8 cellular contexts compared by ENCODE assay signal in genomic region chr15:41559489-41560177, GRCh38. TPM values are rescaled to one million over a fixed set of nuclear protein-coding genes. Genes with fewer than 3 reads are reported as not detected.
DNase-seq lines count a peak whose midpoint lies in the region.

No MANE protein-coding gene starts in this region.

- CTCF ChIA-PET in activated CD4-positive, alpha-beta memory T cell treated with anti-CD3 and anti-CD28 coated beads, Interleukin-2, amount 10 ng/mL, durations not matched to agents 7 days and 5 days (lab: Charles Lee), result no interaction called here

- DNase-seq in activated CD8-positive, alpha-beta memory T cell treated with anti-CD3 and anti-CD28 coated beads for 24 hours, result peak; percentile 67
- DNase-seq in activated CD8-positive, alpha-beta memory T cell treated with anti-CD3 and anti-CD28 coated beads, Interleukin-2, amount 50 U/mL, for 4 hours, result no peak
- no peak for DNase-seq in activated CD4-positive, alpha-beta memory T cell treated with anti-CD3 and anti-CD28 coated beads, Interleukin-2, amount 10 ng/mL, durations not matched to agents 7 days and 5 days
- peak; percentile 61 for DNase-seq in globus pallidus (ENCODE audit: low spot score)
- peak; percentile 50 for DNase-seq in pons (ENCODE audit: low spot score)
- no peak for DNase-seq in MV-4-11 (lab: John Stamatoyannopoulos, UW)
- no peak for DNase-seq in HCEC 1CT
- no peak for DNase-seq in NCI-H1436 treated with DMSO at 0.1 percent for 48 hours (lab: John Stamatoyannopoulos, UW)

- POLR2A ChIA-PET in activated CD4-positive, alpha-beta memory T cell treated with anti-CD3 and anti-CD28 coated beads, Interleukin-2, amount 10 ng/mL, durations not matched to agents 7 days and 5 days (lab: Charles Lee), result interaction anchor here (2.9 kb wide), 1 partner anchor 15 kb away, joined by 12 read pairs; the partner anchor contains the start of gene RPAP1

- no peaks in the 10 kb centered on the region for H3K36me3 Mint-ChIP-seq in activated CD4-positive, alpha-beta memory T cell treated with anti-CD3 and anti-CD28 coated beads, Interleukin-2, amount 10 ng/mL, durations not matched to agents 7 days and 5 days (ENCODE audit: low read depth)

- peaks cover 23% of the 10 kb centered on the region for H3K4me1 Mint-ChIP-seq in activated CD4-positive, alpha-beta memory T cell treated with anti-CD3 and anti-CD28 coated beads, Interleukin-2, amount 10 ng/mL, durations not matched to agents 7 days and 5 days

- H3K27me3 Mint-ChIP-seq in activated CD4-positive, alpha-beta memory T cell treated with anti-CD3 and anti-CD28 coated beads, Interleukin-2, amount 10 ng/mL, durations not matched to agents 7 days and 5 days, result peaks cover 44% of the 10 kb centered on the region

- no peaks in the 10 kb centered on the region for H3K9me3 Mint-ChIP-seq in activated CD4-positive, alpha-beta memory T cell treated with anti-CD3 and anti-CD28 coated beads, Interleukin-2, amount 10 ng/mL, durations not matched to agents 7 days and 5 days

- H3K4me3 Mint-ChIP-seq in activated CD4-positive, alpha-beta memory T cell treated with anti-CD3 and anti-CD28 coated beads, Interleukin-2, amount 10 ng/mL, durations not matched to agents 7 days and 5 days, result peak overlapping the region; percentile 70

- no peak overlapping the region for H3K27ac Mint-ChIP-seq in activated CD4-positive, alpha-beta memory T cell treated with anti-CD3 and anti-CD28 coated beads, Interleukin-2, amount 10 ng/mL, durations not matched to agents 7 days and 5 days

RNA-seq across cellular contexts. Expression of gene TYRO3, which starts 0.6 kb away (rescaled TPM):
- total RNA-seq in activated CD4-positive, alpha-beta memory T cell treated with anti-CD3 and anti-CD28 coated beads, Interleukin-2, amount 10 ng/mL, durations not matched to agents 7 days and 5 days, result 1 to 10 TPM in 1 of 2 experiments, under 1 TPM in 1; 0.98 to 1.9 TPM

RNA-seq across cellular contexts. Expression of gene RPAP1, which starts 15.6 kb away (rescaled TPM):
- 10 to 100 TPM; 33.9 to 35.1 TPM for total RNA-seq in activated CD4-positive, alpha-beta memory T cell treated with anti-CD3 and anti-CD28 coated beads, Interleukin-2, amount 10 ng/mL, durations not matched to agents 7 days and 5 days

RNA-seq across cellular contexts. Expression of gene LTK, which starts 46.0 kb away (rescaled TPM):
- total RNA-seq in activated CD4-positive, alpha-beta memory T cell treated with anti-CD3 and anti-CD28 coated beads, Interleukin-2, amount 10 ng/mL, durations not matched to agents 7 days and 5 days, result 1 to 10 TPM; 5.2 to 5.5 TPM

Comparison
In these comparisons a context has a peak if more than half of its experiments do, and no peak if none do; other contexts are left out.
1. DNase-seq: peak in activated CD8-positive, alpha-beta memory T cell treated with anti-CD3 and anti-CD28 coated beads for 24 hours (single experiment), globus pallidus (single experiment) and pons (single experiment); none in activated CD8-positive, alpha-beta memory T cell treated with anti-CD3 and anti-CD28 coated beads, Interleukin-2, amount 50 U/mL, for 4 hours (single experiment), activated CD4-positive, alpha-beta memory T cell treated with anti-CD3 and anti-CD28 coated beads, Interleukin-2, amount 10 ng/mL, durations not matched to agents 7 days and 5 days (single experiment), MV-4-11 (single experiment), HCEC 1CT (single experiment) and NCI-H1436 treated with DMSO at 0.1 percent for 48 hours (single experiment).